ENCODE assay signal across 18 cellular contexts in the genomic region with DNA sequence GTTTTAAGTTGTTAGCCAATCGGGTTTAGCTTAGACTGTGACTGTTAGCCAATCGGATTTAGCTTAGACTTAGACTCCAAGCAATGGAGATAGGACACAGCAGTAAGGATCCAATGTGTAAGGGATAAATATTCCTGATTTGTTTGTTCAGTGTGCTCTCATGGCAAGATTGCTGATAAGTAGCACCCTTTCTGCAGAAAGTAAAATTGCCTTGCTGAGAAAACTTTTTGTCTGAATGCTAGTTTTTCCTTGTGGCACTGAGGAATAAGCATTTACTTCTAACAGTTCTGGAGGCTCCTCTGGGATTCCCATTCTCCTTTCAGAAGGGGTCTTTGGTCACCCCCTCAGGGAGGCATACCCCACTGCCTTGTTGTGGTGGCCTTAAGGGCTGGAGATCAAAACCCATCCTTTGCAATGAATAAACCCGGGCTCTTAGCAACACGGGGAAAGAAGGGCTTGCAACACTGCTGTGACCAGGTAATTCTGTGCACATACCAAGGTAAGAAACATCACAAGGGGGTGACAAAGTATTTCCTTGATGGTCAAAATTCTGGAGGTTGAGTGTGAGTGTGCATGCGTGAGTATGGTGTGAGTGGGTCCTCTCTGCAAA. TPM values are rescaled to one million over a fixed set of nuclear protein-coding genes. Genes with fewer than 3 reads are reported as not detected.
DNase-seq lines count a peak whose midpoint lies in the region; ATAC-seq, FAIRE-seq and TF ChIP-seq lines count a peak whose summit lies in the region.
"Had no signal": no experiment of that assay in that cellular context is flagged by ENCODE, and none has a peak within 500 bp of the region (broad histone marks: within the 10 kb centered on the region; RNA-seq: fewer than 3 reads in every experiment).

No MANE protein-coding gene starts in this region.

- intact Hi-C loops in HepG2 (cut with micrococcal nuclease; ENCODE audit: unreplicated experiment) = no loop called here
- intact Hi-C loops in right lobe of liver (cut with DNase I) = no loop called here

- peaks cover 3% of the 10 kb centered on the region for H3K36me3 Mint-ChIP-seq in endodermal cell (ENCODE audit: low read depth)
- H3K36me3 Mint-ChIP-seq: CD4-positive, CD25-positive, alpha-beta regulatory T cell had no signal

- no peaks in the 10 kb centered on the region for H3K36me3 ChIP-seq in HepG2 (replicated peaks in 1 of 2; ENCODE audit: control insufficient read depth in 1 of 2, insufficient read depth in 2 of 2, low read length in 2 of 2)
- no peaks in the 10 kb centered on the region for H3K36me3 ChIP-seq in right lobe of liver
- no peaks in the 10 kb centered on the region for H3K36me3 ChIP-seq in endodermal cell (ENCODE audit: control insufficient read depth, insufficient read depth, low read length)
- H3K36me3 ChIP-seq: HAP-1 had no signal

- H3K4me2 ChIP-seq in HepG2 (ENCODE audit: low read depth, low read length) = no peak overlapping the region
- H3K4me2 ChIP-seq: BLaER1 treated with 17β-estradiol and CSF1 and Interleukin-3, amounts not matched to agents 10 nM and 100 nM; KMS-11 had no signal

- in situ Hi-C loops in HepG2 (cut with HindIII; ENCODE audit: extremely low pct_ligation_motif_present, low pct_unique_long_range_greater_than_20kb) = no loop called here

- no peak overlapping the region for H2AFZ ChIP-seq in HepG2 (ENCODE audit: low read length)

- FAIRE-seq in HepG2 (lab: Jason Lieb, UNC) = no peak
- FAIRE-seq: GM12892, GM19239, H1 had no signal

- H3K27me3 ChIP-seq in HepG2 (ENCODE audit: control insufficient read depth in 1 of 2, insufficient read depth in 2 of 2, low read length in 2 of 2) = no peaks in the 10 kb centered on the region
- H3K27me3 ChIP-seq in right lobe of liver = no peaks in the 10 kb centered on the region
- H3K27me3 ChIP-seq in endodermal cell (ENCODE audit: control insufficient read depth, insufficient read depth, low read length, poor library complexity, severe bottlenecking) = peaks cover 15% of the 10 kb centered on the region
- H3K27me3 ChIP-seq: BLaER1 treated with 17β-estradiol and CSF1 and Interleukin-3, amounts not matched to agents 10 nM and 100 nM had no signal

- DNase-seq in HepG2 (ENCODE audit: low spot score) (no peak), right lobe of liver (no peak), OCI-M1 (lab: John Stamatoyannopoulos, UW) (peak; percentile 37), endodermal cell (no peak), NCI-H2107 (lab: John Stamatoyannopoulos, UW) (no peak), cerebellum (ENCODE audit: low spot score) (no peak), NCI-H2081 treated with DMSO at 0.1 percent for 48 hours (lab: John Stamatoyannopoulos, UW) (no peak)
- DNase-seq: ACHN; CD4-positive, CD25-positive, alpha-beta regulatory T cell; DMS79 treated with DMSO at 0.1 percent for 48 hours; EL had no signal

- no peak for TF ChIP-seq POLR2A in HepG2 (IDR thresholded peaks at IDR 0.05; ENCODE audit: insufficient read depth in 1 of 2, low read depth in 2 of 2, low read length in 2 of 2)
- no peak for TF ChIP-seq POLR2A in right lobe of liver (IDR thresholded peaks at IDR 0.05)

- H3K9ac ChIP-seq in HepG2 (ENCODE audit: insufficient read depth, low read depth, low read length) (no peak overlapping the region), endodermal cell (ENCODE audit: extremely low read depth, low read length, poor library complexity, severe bottlenecking) (no peak overlapping the region)
- H3K9ac ChIP-seq: BLaER1 treated with 17β-estradiol and CSF1 and Interleukin-3, amounts not matched to agents 10 nM and 100 nM; KMS-11 had no signal

- POLR2A ChIA-PET in HepG2 (lab: Yijun Ruan, JAX) = no interaction called here

- BruUV-seq in HepG2 (replicated peaks; lab: Mats Ljungman, UMichigan) = no TSS peak

- no peaks in the 10 kb centered on the region for H3K79me2 ChIP-seq in HepG2 (ENCODE audit: insufficient read depth, low read length)

- TF ChIP-seq RAD21 in HepG2 (CRISPR knock-in tag; IDR thresholded peaks at IDR 0.05) = no peak

- H3K9me3 ChIP-seq in HepG2 (ENCODE audit: low read length) (peaks cover 49% of the 10 kb centered on the region), right lobe of liver (peaks cover 0 to 19% (median 9%) of the 10 kb centered on the region in 4 donors), endodermal cell (ENCODE audit: control insufficient read depth, low read length) (peaks cover 57% of the 10 kb centered on the region)

- H3K27me3 Mint-ChIP-seq in endodermal cell (ENCODE audit: insufficient read depth) = peaks cover 30% of the 10 kb centered on the region

- 30% methylated on average over 5 of the region's 5 CpGs for WGBS in HepG2 (ENCODE audit: low lambda C conversion rate)
- 89% methylated on average over 4 of the region's 5 CpGs for WGBS in right lobe of liver (ENCODE audit: insufficient coverage, low coverage, low lambda C conversion rate, missing lambda C conversion rate)
- 92 to 94% methylated on average over 5 of the region's 5 CpGs for WGBS in endodermal cell (ENCODE audit: insufficient coverage in 1 of 2, insufficient read length in 1 of 2), 2 experiments

- no peak overlapping the region for H3K4me3 Mint-ChIP-seq in endodermal cell
- H3K4me3 Mint-ChIP-seq: CD4-positive, CD25-positive, alpha-beta regulatory T cell had no signal

- peaks cover 36% of the 10 kb centered on the region for H3K9me3 Mint-ChIP-seq in endodermal cell

- TF ChIP-seq CTCF in HepG2 (CRISPR knock-in tag; IDR thresholded peaks at IDR 0.05) (no peak), right lobe of liver (IDR thresholded peaks at IDR 0.05) (no peak), endodermal cell (conservative IDR thresholded peaks at IDR 0.05) (no peak)

- H3K4me3 ChIP-seq in HepG2 (replicated peaks in 1 of 3; ENCODE audit: insufficient read depth in 1 of 3, low read depth in 2 of 3, low read length in 3 of 3) (no peak overlapping the region), right lobe of liver (no peak overlapping the region), endodermal cell (ENCODE audit: low read length) (peak overlapping the region; percentile 19)
- H3K4me3 ChIP-seq: HAP-1 had no signal

- H3K4me1 Mint-ChIP-seq in endodermal cell = no peaks in the 10 kb centered on the region
- H3K4me1 Mint-ChIP-seq: CD4-positive, CD25-positive, alpha-beta regulatory T cell had no signal

- TF ChIP-seq EP300 in HepG2 (IDR thresholded peaks at IDR 0.05; ENCODE audit: low read depth in 2 of 2, low read length in 2 of 2) (no peak), HepG2 (CRISPR knock-in tag; IDR thresholded peaks at IDR 0.05; ENCODE audit: borderline replicate concordance) (no peak)

- H3K27ac Mint-ChIP-seq in endodermal cell = no peak overlapping the region
- H3K27ac Mint-ChIP-seq: CD4-positive, CD25-positive, alpha-beta regulatory T cell had no signal

- no peaks in the 10 kb centered on the region for H4K20me1 ChIP-seq in HepG2 (ENCODE audit: insufficient read depth, low read length)
- H4K20me1 ChIP-seq: BLaER1 treated with 17β-estradiol and CSF1 and Interleukin-3, amounts not matched to agents 10 nM and 100 nM had no signal

- H3K27ac ChIP-seq in HepG2 (ENCODE audit: extremely low read length, insufficient read depth, low read length) = no peak overlapping the region
- H3K27ac ChIP-seq in right lobe of liver = no peak overlapping the region
- H3K27ac ChIP-seq in endodermal cell (ENCODE audit: low read depth, low read length) = no peak overlapping the region
- H3K27ac ChIP-seq: BLaER1 treated with 17β-estradiol and CSF1 and Interleukin-3, amounts not matched to agents 10 nM and 100 nM; HL-60; KMS-11 had no signal

- no peaks in the 10 kb centered on the region for H3K4me1 ChIP-seq in HepG2 (ENCODE audit: insufficient read depth, low read length)
- H3K4me1 ChIP-seq in right lobe of liver = no peaks in the 10 kb centered on the region
- no peaks in the 10 kb centered on the region for H3K4me1 ChIP-seq in endodermal cell (ENCODE audit: control insufficient read depth, insufficient read depth, low read length)
- H3K4me1 ChIP-seq: BLaER1 treated with 17β-estradiol and CSF1 and Interleukin-3, amounts not matched to agents 10 nM and 100 nM; HAP-1 had no signal

- CTCF ChIA-PET in HepG2 (lab: Yijun Ruan, JAX; ENCODE audit: low intra/inter-chr PET ratio, low total read pairs) = interaction anchor here (3.5 kb wide), 1 partner anchor 90 kb away, joined by 32 read pairs; no protein-coding TSS in a partner anchor

- ATAC-seq in HepG2 = no peak
- ATAC-seq in right lobe of liver = no peak

TF ChIP-seq in HepG2, 621 proteins besides CTCF, POLR2A, EP300 and RAD21 (continues in another document):
- TF ChIP-seq TOPORS (CRISPR knock-in tag; IDR thresholded peaks at IDR 0.05) (peak; percentile 37; the same call in 1 of the 2 replicates), ZMYM2 (CRISPR knock-in tag; IDR thresholded peaks at IDR 0.05) (peak; percentile 76; the same call in 1 of the 2 replicates), ZNF562 (CRISPR knock-in tag; IDR thresholded peaks at IDR 0.05; ENCODE audit: borderline replicate concordance) (peak; percentile 100), SETDB1 (CRISPR knock-in tag; IDR thresholded peaks at IDR 0.05; ENCODE audit: borderline replicate concordance) (peak; percentile 93)

RNA-seq across cellular contexts. Expression of a gene that starts 45.4 kb away (rescaled TPM):
- total RNA-seq in HepG2 (2016; rRNA removed; fragmentation: Illumina TruSeq; extraction: Trizol) (3.0 and 4.8 TPM in 2 replicates), right lobe of liver (100 to 1,000 TPM in 3 of 6 experiments, 10 to 100 TPM in 3; 59.7 to 117 (median 86.9) TPM), endodermal cell (10 to 100 TPM; 25.9 to 35.1 TPM), cerebellum (2.8 TPM)
- total RNA-seq in HepG2 (2016; cell fraction: cytosol; rRNA removed; fragmentation: Illumina TruSeq; extraction: Trizol; ENCODE audit: low read depth) = 9.1 and 12.6 TPM in 2 replicates
- 2.2 and 4.5 TPM in 2 replicates for total RNA-seq in HepG2 (2016; cell fraction: insoluble cytoplasmic fraction; rRNA removed; fragmentation: Illumina TruSeq; extraction: Trizol)
- total RNA-seq in HepG2 (2016; cell fraction: membrane; rRNA removed; fragmentation: Illumina TruSeq; extraction: Trizol) = 12.8 and 17.7 TPM in 2 replicates
- total RNA-seq in HepG2 (2016; cell fraction: nucleus; rRNA removed; fragmentation: Illumina TruSeq; extraction: Trizol) = 4.1 and 4.4 TPM in 2 replicates
- polyA plus RNA-seq in HepG2 (2011; rRNA removed) = 126 and 165 TPM in 2 replicates
- 143 and 167 TPM in 2 replicates for polyA plus RNA-seq in HepG2 (2011; cell fraction: cytosol; rRNA removed)
- 209 and 229 TPM in 2 replicates for polyA plus RNA-seq in HepG2 (2011; cell fraction: nucleus; rRNA removed)
- polyA plus RNA-seq in HepG2 (2012) = 90.5 and 102 TPM in 2 replicates
- polyA plus RNA-seq in HepG2 (2016; cell fraction: cytosol; fragmentation: Illumina TruSeq; extraction: Trizol; ENCODE audit: low read depth) = 28.9 and 29.6 TPM in 2 replicates
- polyA plus RNA-seq in HepG2 (2016; cell fraction: insoluble cytoplasmic fraction; fragmentation: Illumina TruSeq; extraction: Trizol; ENCODE audit: low read depth) = 6.0 and 7.0 TPM in 2 replicates
- polyA plus RNA-seq in HepG2 (2016; cell fraction: membrane; fragmentation: Illumina TruSeq; extraction: Trizol; ENCODE audit: low read depth) = 31.1 and 34.7 TPM in 2 replicates
- 13.8 and 14.5 TPM in 2 replicates for polyA plus RNA-seq in HepG2 (2016; cell fraction: nucleus; fragmentation: Illumina TruSeq; extraction: Trizol; ENCODE audit: insufficient read depth, low read depth)
- polyA minus RNA-seq in HepG2 (2011; rRNA and poly(A)+ RNA removed; ENCODE audit: low replicate concordance) = 18.6 and 182 TPM in 2 replicates
- 50.9 and 52.1 TPM in 2 replicates for polyA minus RNA-seq in HepG2 (2011; cell fraction: cytosol; rRNA and poly(A)+ RNA removed)
- polyA minus RNA-seq in HepG2 (2011; cell fraction: nucleus; rRNA and poly(A)+ RNA removed) = 32.4 and 36.7 TPM in 2 replicates
- polyA plus RNA-seq in endodermal cell (2013, experiment 1 of 2) = 37.5 TPM
- 31.6 TPM for polyA plus RNA-seq in endodermal cell (2013, experiment 2 of 2)
- total RNA-seq: CD4-positive, CD25-positive, alpha-beta regulatory T cell had no signal
